In the genomic region with DNA sequence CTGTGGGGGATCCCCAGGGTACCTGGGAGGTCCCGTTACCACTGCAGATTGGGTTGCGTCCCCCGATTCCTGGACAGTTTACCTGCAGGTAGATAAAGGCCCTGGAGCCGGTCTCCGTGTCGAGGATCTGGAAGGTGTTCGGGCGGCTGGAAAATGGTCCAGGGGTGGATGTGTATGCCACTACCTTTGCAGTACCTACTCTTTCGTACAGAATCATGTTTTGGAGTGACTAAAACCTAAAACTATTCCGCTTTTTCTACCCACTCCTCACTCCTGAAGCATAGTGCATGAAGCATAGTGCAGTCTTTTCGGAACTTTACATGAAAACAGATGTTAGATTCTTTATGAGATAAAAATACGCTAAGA, we compare ENCODE assay signal across 8 cellular contexts. TPM values are rescaled to one million over a fixed set of nuclear protein-coding genes. Genes with fewer than 3 reads are reported as not detected.
DNase-seq lines count a peak whose midpoint lies in the region; ATAC-seq, FAIRE-seq and TF ChIP-seq lines count a peak whose summit lies in the region.

No MANE protein-coding gene starts in this region.

- no peaks in the 10 kb centered on the region for H3K27me3 Mint-ChIP-seq in astrocyte (ENCODE audit: low read depth, unreplicated experiment)

- peaks cover 54% of the 10 kb centered on the region for H3K79me2 ChIP-seq in astrocyte (ENCODE audit: insufficient read depth, low read length)

- H3K27ac ChIP-seq in astrocyte (ENCODE audit: low read depth, low read length) (peak overlapping the region; percentile 94), testis (peak overlapping the region; percentile 86 to 87)

- peak overlapping the region; percentile 93 for H2AFZ ChIP-seq in astrocyte (ENCODE audit: low read depth, low read length)

- H3K9ac ChIP-seq in astrocyte (ENCODE audit: low read length): peak overlapping the region; percentile 94

- peaks cover 13% of the 10 kb centered on the region for H3K4me1 ChIP-seq in astrocyte (ENCODE audit: insufficient read depth, low read length)
- H3K4me1 ChIP-seq in testis: peaks cover 12% of the 10 kb centered on the region

- peaks cover 39% of the 10 kb centered on the region for H4K20me1 ChIP-seq in astrocyte (ENCODE audit: insufficient read depth, low read length)

- CTCF ChIA-PET in AG04449 (lab: Yijun Ruan, JAX): no interaction called here

- DNase-seq in AG04449 (ENCODE audit: low read depth, low spot score) (no peak), astrocyte (ENCODE audit: low read depth) (no peak), kidney glomerular epithelial cell (lab: John Stamatoyannopoulos, UW) (peak; percentile 42), testis (no peak), MV-4-11 (lab: John Stamatoyannopoulos, UW) (no peak)
- DNase-seq in activated CD4-positive, alpha-beta T cell treated with anti-CD3 and anti-CD28 coated beads for 48 hours: no peak

- H3K4me3 Mint-ChIP-seq in astrocyte (ENCODE audit: unreplicated experiment): no peak overlapping the region

- H3K9me3 ChIP-seq in astrocyte (ENCODE audit: insufficient read depth, low read depth, low read length) (no peaks in the 10 kb centered on the region), testis (no peaks in the 10 kb centered on the region)

- no peak for FAIRE-seq in astrocyte (lab: Jason Lieb, UNC)

- H3K27me3 ChIP-seq in astrocyte (ENCODE audit: insufficient read depth, low read length) (no peaks in the 10 kb centered on the region), testis (no peaks in the 10 kb centered on the region)

- no peak for TF ChIP-seq POLR2A in testis (IDR thresholded peaks at IDR 0.05)

- ATAC-seq in HG02943 (IDR thresholded peaks at IDR 0.05; ENCODE audit: low read depth, unreplicated experiment) (peak; percentile 2), HG03045 (IDR thresholded peaks at IDR 0.05; ENCODE audit: unreplicated experiment) (no peak)

- intact Hi-C loops in testis (cut with DNase I; ENCODE audit: low total_unique reads): no loop called here

- peaks cover 5% of the 10 kb centered on the region for H3K36me3 ChIP-seq in astrocyte (ENCODE audit: insufficient read depth, low read length)
- no peaks in the 10 kb centered on the region for H3K36me3 ChIP-seq in testis (ENCODE audit: low read depth, missing control alignments)

- H3K9me3 Mint-ChIP-seq in astrocyte (ENCODE audit: unreplicated experiment): no peaks in the 10 kb centered on the region

- peaks cover 2% of the 10 kb centered on the region for H3K36me3 Mint-ChIP-seq in astrocyte (ENCODE audit: low read depth, unreplicated experiment)

- H3K4me1 Mint-ChIP-seq in astrocyte (ENCODE audit: low read depth, unreplicated experiment): peaks cover 2% of the 10 kb centered on the region

- H3K4me3 ChIP-seq in AG04449 (ENCODE audit: low read depth, low read length): peak overlapping the region; percentile 82
- peak overlapping the region; percentile 96 for H3K4me3 ChIP-seq in astrocyte (ENCODE audit: insufficient read depth, low read depth, low read length)
- peak overlapping the region; percentile 71 to 86 for H3K4me3 ChIP-seq in testis

- WGBS in testis, 2 donors: 0 to 1% methylated on average over 9 to 12 of the region's 12 CpGs

- POLR2A ChIA-PET in AG04449 (lab: Yijun Ruan, JAX): no interaction called here

- peak overlapping the region; percentile 97 for H3K27ac Mint-ChIP-seq in astrocyte (ENCODE audit: unreplicated experiment)

- no peak for TF ChIP-seq CTCF in AG04449 (IDR thresholded peaks at IDR 0.05; ENCODE audit: insufficient read depth, low read length, missing control alignments)
- TF ChIP-seq CTCF in astrocyte (IDR thresholded peaks at IDR 0.05; ENCODE audit: insufficient read depth, low read depth, low read length): no peak
- TF ChIP-seq CTCF in testis (IDR thresholded peaks at IDR 0.05): no peak

- H3K4me2 ChIP-seq in astrocyte (ENCODE audit: low read length): peak overlapping the region; percentile 89

RNA-seq across cellular contexts. Expression of gene WDR75, which starts 0.4 kb away (rescaled TPM):
- total RNA-seq in astrocyte: 38.9 and 39.5 TPM in 2 replicates
- total RNA-seq in testis: 10 to 100 TPM; 35.0 to 38.1 TPM
- polyA plus RNA-seq in testis (ENCODE audit: insufficient read depth, low read depth, low replicate concordance): 21.5 TPM
